Comparison of ENCODE assay signal across 12 cellular contexts in the genomic region with DNA sequence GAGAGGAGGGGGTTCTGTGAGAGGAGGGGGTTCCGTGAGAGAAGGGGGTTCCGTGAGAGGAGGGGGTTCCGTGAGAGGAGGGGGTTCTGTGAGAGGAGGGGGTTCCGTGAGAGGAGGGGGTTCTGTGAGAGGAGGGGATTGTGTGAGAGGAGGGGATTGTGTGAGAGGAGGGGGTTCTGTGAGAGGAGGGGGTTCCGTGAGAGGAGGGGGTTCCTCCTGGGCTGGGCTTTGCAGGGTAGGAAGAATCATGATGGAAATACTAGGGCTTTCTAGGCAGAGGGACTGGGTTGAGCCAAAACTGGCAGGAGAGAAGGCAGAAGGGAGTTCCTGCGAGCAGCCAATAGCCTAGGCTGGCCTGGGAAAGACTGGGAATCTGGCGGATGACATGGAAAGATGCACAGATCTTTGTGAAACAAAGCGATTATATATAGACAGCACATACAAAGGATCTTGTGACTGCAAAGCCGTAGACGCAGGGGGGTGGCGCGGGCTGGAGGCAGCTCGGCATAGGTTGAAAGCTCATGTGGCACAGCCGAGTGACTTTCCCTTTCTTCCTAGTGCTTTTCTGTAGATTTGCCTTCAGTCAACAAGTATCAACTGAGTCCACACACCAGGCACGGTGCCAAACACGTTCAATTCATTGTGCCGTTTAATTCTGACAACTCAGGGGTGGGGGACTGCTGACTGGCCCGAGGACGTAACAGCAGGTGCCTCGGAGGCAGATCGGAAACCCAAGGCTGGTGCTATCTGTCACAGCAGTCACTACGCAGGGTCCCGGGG. TPM values are rescaled to one million over a fixed set of nuclear protein-coding genes. Genes with fewer than 3 reads are reported as not detected.
DNase-seq lines count a peak whose midpoint lies in the region; ATAC-seq, FAIRE-seq and TF ChIP-seq lines count a peak whose summit lies in the region.
"Had no signal": no experiment of that assay in that cellular context is flagged by ENCODE, and none has a peak within 500 bp of the region (broad histone marks: within the 10 kb centered on the region; RNA-seq: fewer than 3 reads in every experiment).

No MANE protein-coding gene starts in this region.

- peaks cover 12% of the 10 kb centered on the region for H3K4me1 Mint-ChIP-seq in activated CD8-positive, alpha-beta T cell treated with anti-CD3 and anti-CD28 coated beads, Interleukin-2, amount 10 ng/mL, durations not matched to agents 7 days and 5 days (ENCODE audit: low read depth)
- H3K4me1 Mint-ChIP-seq in activated CD8-positive, alpha-beta T cell treated with anti-CD3 and anti-CD28 coated beads for 36 hours (ENCODE audit: low read depth): peaks cover 26% of the 10 kb centered on the region
- H3K4me1 Mint-ChIP-seq in type B pancreatic cell (ENCODE audit: unreplicated experiment): peaks cover 12% of the 10 kb centered on the region

- H3K9me3 ChIP-seq in kidney (ENCODE audit: control insufficient read depth in 1 of 2, low read length in 2 of 2) (no peaks in the 10 kb centered on the region), PC-9 (ENCODE audit: insufficient read depth, low read depth) (no peaks in the 10 kb centered on the region)
- H3K9me3 ChIP-seq: heart right ventricle, vagina had no signal

- intact Hi-C loops in activated CD8-positive, alpha-beta T cell treated with anti-CD3 and anti-CD28 coated beads for 36 hours (cut with micrococcal nuclease): no loop called here
- intact Hi-C loops in kidney (cut with DNase I) (no loop called here), PC-9 (cut with micrococcal nuclease; ENCODE audit: unreplicated experiment) (no loop called here)

- peaks cover 64% of the 10 kb centered on the region for H3K79me2 ChIP-seq in PC-9 (ENCODE audit: low read depth)

- no peak overlapping the region for H3K9ac ChIP-seq in kidney (ENCODE audit: low read length in 2 of 2)

- in situ Hi-C loops in SK-MEL-5 (cut with HindIII; ENCODE audit: low pct_unique_long_range_greater_than_20kb, low sequenced_read_pairs): no loop called here

- H3K36me3 Mint-ChIP-seq in activated CD8-positive, alpha-beta T cell treated with anti-CD3 and anti-CD28 coated beads, Interleukin-2, amount 10 ng/mL, durations not matched to agents 7 days and 5 days (ENCODE audit: low read depth): peaks cover 8% of the 10 kb centered on the region
- H3K36me3 Mint-ChIP-seq in activated CD8-positive, alpha-beta T cell treated with anti-CD3 and anti-CD28 coated beads for 36 hours (ENCODE audit: low read depth): peaks cover 4% of the 10 kb centered on the region
- no peaks in the 10 kb centered on the region for H3K36me3 Mint-ChIP-seq in type B pancreatic cell

- no peaks in the 10 kb centered on the region for H3K27me3 ChIP-seq in PC-9 (ENCODE audit: insufficient read depth, low read depth)
- H3K27me3 ChIP-seq: heart right ventricle, vagina had no signal

- peaks cover 22% of the 10 kb centered on the region; the same call in 1 of the 2 replicates for H3F3A ChIP-seq in PC-9 (ENCODE audit: insufficient read depth, low read depth)

- no peak for TF ChIP-seq CTCF in activated CD8-positive, alpha-beta T cell treated with anti-CD3 and anti-CD28 coated beads for 36 hours (IDR thresholded peaks at IDR 0.05)
- TF ChIP-seq CTCF in type B pancreatic cell (conservative IDR thresholded peaks at IDR 0.05) (no peak), kidney (IDR thresholded peaks at IDR 0.05; ENCODE audit: borderline replicate concordance, extremely low read depth, insufficient read depth) (no peak), PC-9 (conservative IDR thresholded peaks at IDR 0.05) (no peak)

- no TSS peak for BruUV-seq in PC-9 (replicated peaks; lab: Mats Ljungman, UMichigan)

- CTCF ChIA-PET in activated CD8-positive, alpha-beta T cell treated with anti-CD3 and anti-CD28 coated beads, Interleukin-2, amount 10 ng/mL, durations not matched to agents 7 days and 5 days (lab: Charles Lee): interaction anchor here (1.7 kb wide), 1 partner anchor 71 kb away, joined by 4 read pairs; no protein-coding TSS in a partner anchor
- CTCF ChIA-PET in activated CD8-positive, alpha-beta T cell treated with anti-CD3 and anti-CD28 coated beads for 36 hours (lab: Charles Lee): interaction anchor here (2.5 kb wide), 1 partner anchor 59 kb away, joined by 10 read pairs; no protein-coding TSS in a partner anchor
- CTCF ChIA-PET in PC-9 (lab: Charles Lee): no interaction called here

- H3K4me3 ChIP-seq in kidney (ENCODE audit: low read length in 2 of 2) (no peak overlapping the region), PC-9 (no peak overlapping the region)
- H3K4me3 ChIP-seq: heart right ventricle, vagina had no signal

- no peak overlapping the region for H3K4me2 ChIP-seq in PC-9

- H3K27ac ChIP-seq in kidney (ENCODE audit: low read depth in 2 of 2, low read length in 2 of 2) (peak overlapping the region in 1 of 2 donors; percentile 6), PC-9 (no peak overlapping the region)
- H3K27ac ChIP-seq: vagina had no signal

- peaks cover 62% of the 10 kb centered on the region for H4K20me1 ChIP-seq in PC-9 (ENCODE audit: insufficient read depth)

- no peak for ATAC-seq in activated CD8-positive, alpha-beta T cell treated with anti-CD3 and anti-CD28 coated beads, Interleukin-2, amount 10 ng/mL, durations not matched to agents 7 days and 5 days
- no peak for ATAC-seq in activated CD8-positive, alpha-beta T cell treated with anti-CD3 and anti-CD28 coated beads for 36 hours
- ATAC-seq: heart right ventricle had no signal

- H3K4me1 ChIP-seq in kidney (ENCODE audit: control insufficient read depth in 1 of 2, insufficient read depth in 1 of 2, low read depth in 1 of 2, low read length in 2 of 2): peaks cover 0 to 5% of the 10 kb centered on the region in 2 donors
- H3K4me1 ChIP-seq in PC-9 (replicated peaks; ENCODE audit: insufficient read depth): peaks cover 4% of the 10 kb centered on the region

- no peaks in the 10 kb centered on the region for H3K9me2 ChIP-seq in PC-9 (ENCODE audit: insufficient read depth)

- no peak for DNase-seq in activated CD8-positive, alpha-beta T cell treated with anti-CD3 and anti-CD28 coated beads, Interleukin-2, amount 10 ng/mL, durations not matched to agents 7 days and 5 days
- no peak for DNase-seq in activated CD8-positive, alpha-beta T cell treated with anti-CD3 and anti-CD28 coated beads for 36 hours
- DNase-seq in SK-MEL-5 (ENCODE audit: low read depth, low spot score) (peak; percentile 92), hypothalamus (lab: John Stamatoyannopoulos, UW) (peak in 28 of 51 donors; percentile 4 to 69 (median 32)), type B pancreatic cell (ENCODE audit: extremely low spot score, unreplicated experiment) (no peak), kidney (no peak), PC-9 (no peak)
- no peak for DNase-seq in activated CD8-positive, alpha-beta memory T cell treated with anti-CD3 and anti-CD28 coated beads for 24 hours
- DNase-seq: activated effector memory CD4-positive, alpha-beta T cell treated with Interleukin-2 at 50 U/mL for 16 hours; heart right ventricle; small intestine had no signal

- no peaks in the 10 kb centered on the region for H3K9me3 Mint-ChIP-seq in activated CD8-positive, alpha-beta T cell treated with anti-CD3 and anti-CD28 coated beads, Interleukin-2, amount 10 ng/mL, durations not matched to agents 7 days and 5 days (ENCODE audit: insufficient read depth)
- H3K9me3 Mint-ChIP-seq in activated CD8-positive, alpha-beta T cell treated with anti-CD3 and anti-CD28 coated beads for 36 hours: no peaks in the 10 kb centered on the region
- no peaks in the 10 kb centered on the region for H3K9me3 Mint-ChIP-seq in type B pancreatic cell

- POLR2A ChIA-PET in activated CD8-positive, alpha-beta T cell treated with anti-CD3 and anti-CD28 coated beads, Interleukin-2, amount 10 ng/mL, durations not matched to agents 7 days and 5 days (lab: Charles Lee): no interaction called here
- POLR2A ChIA-PET in activated CD8-positive, alpha-beta T cell treated with anti-CD3 and anti-CD28 coated beads for 36 hours (lab: Charles Lee): no interaction called here
- POLR2A ChIA-PET in PC-9 (lab: Charles Lee; ENCODE audit: unreplicated experiment): no interaction called here

- no peak overlapping the region for H3K4me3 Mint-ChIP-seq in activated CD8-positive, alpha-beta T cell treated with anti-CD3 and anti-CD28 coated beads, Interleukin-2, amount 10 ng/mL, durations not matched to agents 7 days and 5 days
- H3K4me3 Mint-ChIP-seq in activated CD8-positive, alpha-beta T cell treated with anti-CD3 and anti-CD28 coated beads for 36 hours: no peak overlapping the region
- H3K4me3 Mint-ChIP-seq in type B pancreatic cell: peak overlapping the region; percentile 45

- no peak for FAIRE-seq in kidney (lab: Jason Lieb, UNC)
- FAIRE-seq: small intestine had no signal

- no peaks in the 10 kb centered on the region for H3K27me3 Mint-ChIP-seq in activated CD8-positive, alpha-beta T cell treated with anti-CD3 and anti-CD28 coated beads, Interleukin-2, amount 10 ng/mL, durations not matched to agents 7 days and 5 days (ENCODE audit: low read depth)
- H3K27me3 Mint-ChIP-seq in activated CD8-positive, alpha-beta T cell treated with anti-CD3 and anti-CD28 coated beads for 36 hours: no peaks in the 10 kb centered on the region
- H3K27me3 Mint-ChIP-seq in type B pancreatic cell: peaks cover 2% of the 10 kb centered on the region

- peak overlapping the region; percentile 60 for H3K27ac Mint-ChIP-seq in activated CD8-positive, alpha-beta T cell treated with anti-CD3 and anti-CD28 coated beads, Interleukin-2, amount 10 ng/mL, durations not matched to agents 7 days and 5 days
- no peak overlapping the region for H3K27ac Mint-ChIP-seq in activated CD8-positive, alpha-beta T cell treated with anti-CD3 and anti-CD28 coated beads for 36 hours
- peak overlapping the region; percentile 78 for H3K27ac Mint-ChIP-seq in type B pancreatic cell

- peaks cover 0 to 4% of the 10 kb centered on the region in 2 donors for H3K36me3 ChIP-seq in kidney (ENCODE audit: control insufficient read depth in 1 of 2, insufficient read depth in 2 of 2, low read length in 2 of 2)
- H3K36me3 ChIP-seq in PC-9 (ENCODE audit: low read depth): no peaks in the 10 kb centered on the region
- H3K36me3 ChIP-seq: vagina had no signal

- no peak overlapping the region for H2AFZ ChIP-seq in PC-9

RNA-seq across cellular contexts. Expression of a gene that starts 6.3 kb away (rescaled TPM):
- total RNA-seq in activated CD8-positive, alpha-beta T cell treated with anti-CD3 and anti-CD28 coated beads, Interleukin-2, amount 10 ng/mL, durations not matched to agents 7 days and 5 days: 10 to 100 TPM; 33.3 to 40.3 TPM
- 10 to 100 TPM; 65.9 to 70.1 TPM for total RNA-seq in activated CD8-positive, alpha-beta T cell treated with anti-CD3 and anti-CD28 coated beads for 36 hours
- 49.8 and 57.1 TPM in 2 replicates for total RNA-seq in SK-MEL-5 (2014; rRNA removed; shearing (Covaris generic))
- 72.0 and 86.5 TPM in 2 replicates for polyA plus RNA-seq in SK-MEL-5 (2015; cell fraction: cytosol; rRNA removed)
- 15.1 and 26.4 TPM in 2 replicates for polyA plus RNA-seq in SK-MEL-5 (2015; cell fraction: nucleus; rRNA removed)
- total RNA-seq in type B pancreatic cell (ENCODE audit: low replicate concordance) (30.5 and 39.3 TPM in 2 replicates), kidney (29.4 TPM), PC-9 (2021) (95.9 and 110 TPM in 2 replicates)
- 61.1 TPM for polyA plus RNA-seq in kidney (ENCODE audit: insufficient read depth, low read depth, low replicate concordance)

RNA-seq across cellular contexts. Expression of a gene that starts 26.8 kb away (rescaled TPM):
- not detected for total RNA-seq in activated CD8-positive, alpha-beta T cell treated with anti-CD3 and anti-CD28 coated beads, Interleukin-2, amount 10 ng/mL, durations not matched to agents 7 days and 5 days
- not detected for total RNA-seq in activated CD8-positive, alpha-beta T cell treated with anti-CD3 and anti-CD28 coated beads for 36 hours
- 0.03 and 0.35 TPM in 2 replicates for total RNA-seq in SK-MEL-5 (2014; rRNA removed; shearing (Covaris generic))
- polyA plus RNA-seq in SK-MEL-5 (2015; cell fraction: cytosol; rRNA removed): 0.62 and 0.77 TPM in 2 replicates
- polyA plus RNA-seq in SK-MEL-5 (2015; cell fraction: nucleus; rRNA removed): not detected in 2 replicates
- total RNA-seq in type B pancreatic cell (ENCODE audit: low replicate concordance) (9.7 and 29.0 TPM in 2 replicates), kidney (82.7 TPM), PC-9 (2021) (45.3 and 49.8 TPM in 2 replicates)
- polyA plus RNA-seq in kidney (ENCODE audit: insufficient read depth, low read depth, low replicate concordance): 75.7 TPM

RNA-seq across cellular contexts. Expression of a gene that starts 29.0 kb away (rescaled TPM):
- total RNA-seq in activated CD8-positive, alpha-beta T cell treated with anti-CD3 and anti-CD28 coated beads, Interleukin-2, amount 10 ng/mL, durations not matched to agents 7 days and 5 days: under 1 TPM; 0.16 TPM
- under 1 TPM; 0.49 to 0.77 TPM for total RNA-seq in activated CD8-positive, alpha-beta T cell treated with anti-CD3 and anti-CD28 coated beads for 36 hours
- total RNA-seq in SK-MEL-5 (2014; rRNA removed; shearing (Covaris generic)): 0.18 TPM in 1 of 2 replicates, not detected in the other
- 2.4 and 2.8 TPM in 2 replicates for polyA plus RNA-seq in SK-MEL-5 (2015; cell fraction: cytosol; rRNA removed)
- 0.53 and 1.2 TPM in 2 replicates for polyA plus RNA-seq in SK-MEL-5 (2015; cell fraction: nucleus; rRNA removed)
- total RNA-seq in type B pancreatic cell (ENCODE audit: low replicate concordance): 13.1 and 23.0 TPM in 2 replicates
- total RNA-seq in kidney: 68.7 TPM
- polyA plus RNA-seq in kidney (ENCODE audit: insufficient read depth, low read depth, low replicate concordance): 35.6 TPM
- 44.2 and 48.3 TPM in 2 replicates for total RNA-seq in PC-9 (2021)

Comparison
In these comparisons a context has a peak if more than half of its experiments do, and no peak if none do; other contexts are left out.
1. DNase-seq: peak in SK-MEL-5 (single experiment) and hypothalamus (28 of 51); none in activated CD8-positive, alpha-beta T cell treated with anti-CD3 and anti-CD28 coated beads, Interleukin-2, amount 10 ng/mL, durations not matched to agents 7 days and 5 days (single experiment), activated CD8-positive, alpha-beta T cell treated with anti-CD3 and anti-CD28 coated beads for 36 hours (single experiment), type B pancreatic cell (single experiment), kidney (single experiment), PC-9 (0 of 2) and activated CD8-positive, alpha-beta memory T cell treated with anti-CD3 and anti-CD28 coated beads for 24 hours (single experiment).